14 cellular contexts compared by ENCODE assay signal in genomic region chr9:15136646-15137045, GRCh38.
A peak's percentile ranks its signal among the peaks of the same experiment; 100 is the strongest.
DNase-seq lines count a peak whose midpoint lies in the region; ATAC-seq, FAIRE-seq and TF ChIP-seq lines count a peak whose summit lies in the region.
"Had no signal": no experiment of that assay in that cellular context is flagged by ENCODE, and none has a peak within 500 bp of the region (broad histone marks: within the 10 kb centered on the region; RNA-seq: fewer than 3 reads in every experiment).

No MANE protein-coding gene starts in this region.

- H3K27ac Mint-ChIP-seq in activated CD8-positive, alpha-beta T cell treated with anti-CD3 and anti-CD28 coated beads for 36 hours, result no peak overlapping the region
- H3K27ac Mint-ChIP-seq in activated CD8-positive, alpha-beta T cell treated with anti-CD3 and anti-CD28 coated beads, Interleukin-2, amount 10 ng/mL, durations not matched to agents 7 days and 5 days, result no peak overlapping the region
- H3K27ac Mint-ChIP-seq in neural crest cell (ENCODE audit: unreplicated experiment), result peak overlapping the region; percentile 78
- H3K27ac Mint-ChIP-seq in stimulated activated effector memory CD8-positive, alpha-beta T cell treated with anti-CD3 and anti-CD28 coated beads, Interleukin-12 subunit alpha, Interleukin-12 subunit beta, amount 100 ng/mL, for 72 hours, result no peak overlapping the region

- 22% methylated on average over 5 of the region's 5 CpGs for WGBS in K562 (ENCODE audit: insufficient coverage, low coverage, missing lambda C conversion rate)

- CTCF ChIA-PET in activated CD8-positive, alpha-beta T cell treated with anti-CD3 and anti-CD28 coated beads for 36 hours (lab: Charles Lee), result interaction anchor here (1.3 to 2.7 kb wide), 6 partner anchors 13 to 519 kb away, joined by 3 to 70 read pairs (median 4); no protein-coding TSS in a partner anchor
- CTCF ChIA-PET in activated CD8-positive, alpha-beta T cell treated with anti-CD3 and anti-CD28 coated beads, Interleukin-2, amount 10 ng/mL, durations not matched to agents 7 days and 5 days (lab: Charles Lee), result interaction anchor here (1.0 to 5.4 kb wide), 2 partner anchors 17 to 34 kb away, joined by 3 to 89 read pairs; no protein-coding TSS in a partner anchor
- CTCF ChIA-PET in K562 (lab: Yijun Ruan, JAX; ENCODE audit: low intra/inter-chr PET ratio), result no interaction called here

- H3K27ac ChIP-seq in K562 (ENCODE audit: extremely low read depth, low read depth, low read length), result no peak overlapping the region; the same call in 2 of the 3 replicates
- H3K27ac ChIP-seq: SJCRH30 had no signal

- no peaks in the 10 kb centered on the region for H3K36me3 ChIP-seq in K562 (ENCODE audit: control insufficient read depth, insufficient read depth, low read length)
- H3K36me3 ChIP-seq: SJCRH30 had no signal

- H2AFZ ChIP-seq in K562 (ENCODE audit: low read depth, low read length), result peak overlapping the region; percentile 77

- no peak overlapping the region for H3K4me2 ChIP-seq in K562 (ENCODE audit: insufficient read depth, low read length)

- no peaks in the 10 kb centered on the region for H3K9me1 ChIP-seq in K562 (ENCODE audit: control insufficient read depth, insufficient read depth, low read length)

- no peaks in the 10 kb centered on the region; a peak in 1 of 5 replicates for H3K4me1 ChIP-seq in K562 (replicated peaks in 1 of 2; ENCODE audit: control insufficient read depth in 2 of 2, insufficient read depth in 2 of 2, low read length in 2 of 2)
- H3K4me1 ChIP-seq: SJCRH30 had no signal

- no peaks in the 10 kb centered on the region for H3K27me3 ChIP-seq in K562 (ENCODE audit: control insufficient read depth in 2 of 2, insufficient read depth in 2 of 2, low read length in 2 of 2)
- H3K27me3 ChIP-seq: SJCRH30 had no signal

- TF ChIP-seq EP300 in K562 (IDR thresholded peaks at IDR 0.05; ENCODE audit: low read length), result no peak

- BruUV-seq in K562 (replicated peaks; lab: Mats Ljungman, UMichigan), result no TSS peak

- TF ChIP-seq CTCF in activated CD8-positive, alpha-beta T cell treated with anti-CD3 and anti-CD28 coated beads for 36 hours (IDR thresholded peaks at IDR 0.05), result no peak
- TF ChIP-seq CTCF in K562 (IDR thresholded peaks at IDR 0.05 in 2 of 3, conservative IDR thresholded peaks at IDR 0.05 in 1 of 3; ENCODE audit: insufficient read depth in 2 of 3, low read depth in 1 of 3, low read length in 3 of 3), result no peak
- TF ChIP-seq CTCF in neural crest cell (conservative IDR thresholded peaks at IDR 0.05), result no peak

- in situ Hi-C loops in K562 (cut with MboI), result loop anchor here (25.0 kb wide), 2 partner anchors 474 to 699 kb away; no protein-coding TSS in a partner anchor

- peak; percentile 50 for ATAC-seq in activated CD8-positive, alpha-beta T cell treated with anti-CD3 and anti-CD28 coated beads for 36 hours
- no peak for ATAC-seq in activated CD8-positive, alpha-beta T cell treated with anti-CD3 and anti-CD28 coated beads, Interleukin-2, amount 10 ng/mL, durations not matched to agents 7 days and 5 days
- peak; percentile 82 for ATAC-seq in K562
- ATAC-seq in stimulated activated effector memory CD8-positive, alpha-beta T cell treated with anti-CD3 and anti-CD28 coated beads, Interleukin-12 subunit alpha, Interleukin-12 subunit beta, amount 100 ng/mL, for 72 hours, result no peak

- no peaks in the 10 kb centered on the region for H4K20me1 ChIP-seq in K562 (replicated peaks; ENCODE audit: control insufficient read depth, insufficient read depth, low read length)

- H3K4me3 Mint-ChIP-seq in activated CD8-positive, alpha-beta T cell treated with anti-CD3 and anti-CD28 coated beads for 36 hours, result no peak overlapping the region
- H3K4me3 Mint-ChIP-seq in activated CD8-positive, alpha-beta T cell treated with anti-CD3 and anti-CD28 coated beads, Interleukin-2, amount 10 ng/mL, durations not matched to agents 7 days and 5 days, result no peak overlapping the region
- H3K4me3 Mint-ChIP-seq in neural crest cell, result no peak overlapping the region
- no peak overlapping the region for H3K4me3 Mint-ChIP-seq in stimulated activated effector memory CD8-positive, alpha-beta T cell treated with anti-CD3 and anti-CD28 coated beads, Interleukin-12 subunit alpha, Interleukin-12 subunit beta, amount 100 ng/mL, for 72 hours

- TF ChIP-seq POLR2A in K562 (conservative IDR thresholded peaks at IDR 0.05), result no peak

- H3K4me1 Mint-ChIP-seq in activated CD8-positive, alpha-beta T cell treated with anti-CD3 and anti-CD28 coated beads for 36 hours (ENCODE audit: low read depth), result no peaks in the 10 kb centered on the region
- peaks cover 12% of the 10 kb centered on the region for H3K4me1 Mint-ChIP-seq in activated CD8-positive, alpha-beta T cell treated with anti-CD3 and anti-CD28 coated beads, Interleukin-2, amount 10 ng/mL, durations not matched to agents 7 days and 5 days (ENCODE audit: low read depth)
- H3K4me1 Mint-ChIP-seq in neural crest cell, result peaks cover 32% of the 10 kb centered on the region
- peaks cover 6% of the 10 kb centered on the region for H3K4me1 Mint-ChIP-seq in stimulated activated effector memory CD8-positive, alpha-beta T cell treated with anti-CD3 and anti-CD28 coated beads, Interleukin-12 subunit alpha, Interleukin-12 subunit beta, amount 100 ng/mL, for 72 hours

- peak; percentile 18 for DNase-seq in activated CD8-positive, alpha-beta T cell treated with anti-CD3 and anti-CD28 coated beads for 36 hours
- no peak for DNase-seq in activated CD8-positive, alpha-beta T cell treated with anti-CD3 and anti-CD28 coated beads, Interleukin-2, amount 10 ng/mL, durations not matched to agents 7 days and 5 days
- DNase-seq in M059J (ENCODE audit: low read depth), result peak; percentile 56
- DNase-seq in K562 (ENCODE audit: extremely low read depth in 1 of 4, low spot score in 3 of 4), result peak in 2 of 4 experiments; percentile 16 to 47
- no peak for DNase-seq in neural crest cell (ENCODE audit: low read depth, low spot score)
- no peak for DNase-seq in stimulated activated effector memory CD8-positive, alpha-beta T cell treated with anti-CD3 and anti-CD28 coated beads, Interleukin-12 subunit alpha, Interleukin-12 subunit beta, amount 100 ng/mL, for 72 hours (ENCODE audit: low spot score in 2 of 2)
- DNase-seq in DMS79 (lab: John Stamatoyannopoulos, UW), result no peak
- DNase-seq in NCI-H1417 (lab: John Stamatoyannopoulos, UW), result no peak
- DNase-seq: ACHN, activated T-cell treated with anti-CD3 and anti-CD28 coated beads for 4 hours, NCI-H187, nucleus accumbens had no signal

- no peaks in the 10 kb centered on the region for H3K9me3 ChIP-seq in K562 (replicated peaks; ENCODE audit: control insufficient read depth, insufficient read depth, low read depth, low read length)
- H3K9me3 ChIP-seq: SJCRH30 had no signal

- TF ChIP-seq RAD21 in K562 (CRISPR knock-in tag; conservative IDR thresholded peaks at IDR 0.05 in 1 of 2, IDR thresholded peaks at IDR 0.05 in 1 of 2), result no peak

- peak; percentile 66 for FAIRE-seq in K562 (lab: Jason Lieb, UNC)

- no peaks in the 10 kb centered on the region for H3K9me3 Mint-ChIP-seq in activated CD8-positive, alpha-beta T cell treated with anti-CD3 and anti-CD28 coated beads for 36 hours
- no peaks in the 10 kb centered on the region for H3K9me3 Mint-ChIP-seq in activated CD8-positive, alpha-beta T cell treated with anti-CD3 and anti-CD28 coated beads, Interleukin-2, amount 10 ng/mL, durations not matched to agents 7 days and 5 days (ENCODE audit: insufficient read depth)
- H3K9me3 Mint-ChIP-seq in neural crest cell, result no peaks in the 10 kb centered on the region
- no peaks in the 10 kb centered on the region for H3K9me3 Mint-ChIP-seq in stimulated activated effector memory CD8-positive, alpha-beta T cell treated with anti-CD3 and anti-CD28 coated beads, Interleukin-12 subunit alpha, Interleukin-12 subunit beta, amount 100 ng/mL, for 72 hours

- H3K9ac ChIP-seq in K562 (ENCODE audit: insufficient read depth in 1 of 2, low read depth in 2 of 2, low read length in 2 of 2), result no peak overlapping the region

- intact Hi-C loops in activated CD8-positive, alpha-beta T cell treated with anti-CD3 and anti-CD28 coated beads for 36 hours (cut with micrococcal nuclease), result loop anchor here (10.0 kb wide), 1 partner anchor 522 kb away; no protein-coding TSS in a partner anchor
- intact Hi-C loops in K562 (cut with micrococcal nuclease), result loop anchor here (10.0 kb wide), 2 partner anchors 292 to 672 kb away; no protein-coding TSS in a partner anchor

- H3K79me2 ChIP-seq in K562 (ENCODE audit: control insufficient read depth, insufficient read depth, low read length), result no peaks in the 10 kb centered on the region

- H3K27me3 Mint-ChIP-seq in activated CD8-positive, alpha-beta T cell treated with anti-CD3 and anti-CD28 coated beads for 36 hours, result no peaks in the 10 kb centered on the region
- peaks cover 5% of the 10 kb centered on the region for H3K27me3 Mint-ChIP-seq in activated CD8-positive, alpha-beta T cell treated with anti-CD3 and anti-CD28 coated beads, Interleukin-2, amount 10 ng/mL, durations not matched to agents 7 days and 5 days (ENCODE audit: low read depth)
- no peaks in the 10 kb centered on the region for H3K27me3 Mint-ChIP-seq in neural crest cell (ENCODE audit: low read depth)

- H3K36me3 Mint-ChIP-seq in activated CD8-positive, alpha-beta T cell treated with anti-CD3 and anti-CD28 coated beads for 36 hours (ENCODE audit: low read depth), result no peaks in the 10 kb centered on the region
- no peaks in the 10 kb centered on the region for H3K36me3 Mint-ChIP-seq in activated CD8-positive, alpha-beta T cell treated with anti-CD3 and anti-CD28 coated beads, Interleukin-2, amount 10 ng/mL, durations not matched to agents 7 days and 5 days (ENCODE audit: low read depth)
- H3K36me3 Mint-ChIP-seq in neural crest cell (ENCODE audit: low read depth), result no peaks in the 10 kb centered on the region
- no peaks in the 10 kb centered on the region for H3K36me3 Mint-ChIP-seq in stimulated activated effector memory CD8-positive, alpha-beta T cell treated with anti-CD3 and anti-CD28 coated beads, Interleukin-12 subunit alpha, Interleukin-12 subunit beta, amount 100 ng/mL, for 72 hours

- no peak overlapping the region for H3K4me3 ChIP-seq in K562
- H3K4me3 ChIP-seq: lung, SJCRH30 had no signal

- POLR2A ChIA-PET in activated CD8-positive, alpha-beta T cell treated with anti-CD3 and anti-CD28 coated beads for 36 hours (lab: Charles Lee), result no interaction called here
- POLR2A ChIA-PET in activated CD8-positive, alpha-beta T cell treated with anti-CD3 and anti-CD28 coated beads, Interleukin-2, amount 10 ng/mL, durations not matched to agents 7 days and 5 days (lab: Charles Lee), result no interaction called here
- POLR2A ChIA-PET in K562 (lab: Yijun Ruan, JAX), result no interaction called here

TF ChIP-seq in K562, 482 proteins besides CTCF, POLR2A, EP300 and RAD21 (continues in another document):
- peak; percentile 40; the same call in 1 of the 2 replicates for TF ChIP-seq MAFG (tag; conservative IDR thresholded peaks at IDR 0.05)
- peak; percentile 64; the same call in 1 of the 2 replicates for TF ChIP-seq C11orf30 (IDR thresholded peaks at IDR 0.05; ENCODE audit: low read depth)

Comparison
In these comparisons a context has a peak if more than half of its experiments do, and no peak if none do; other contexts are left out.
1. ATAC-seq: peak in activated CD8-positive, alpha-beta T cell treated with anti-CD3 and anti-CD28 coated beads for 36 hours (single experiment) and K562 (single experiment); none in activated CD8-positive, alpha-beta T cell treated with anti-CD3 and anti-CD28 coated beads, Interleukin-2, amount 10 ng/mL, durations not matched to agents 7 days and 5 days (single experiment) and stimulated activated effector memory CD8-positive, alpha-beta T cell treated with anti-CD3 and anti-CD28 coated beads, Interleukin-12 subunit alpha, Interleukin-12 subunit beta, amount 100 ng/mL, for 72 hours (single experiment).
2. DNase-seq: peak in activated CD8-positive, alpha-beta T cell treated with anti-CD3 and anti-CD28 coated beads for 36 hours (single experiment) and M059J (single experiment); none in activated CD8-positive, alpha-beta T cell treated with anti-CD3 and anti-CD28 coated beads, Interleukin-2, amount 10 ng/mL, durations not matched to agents 7 days and 5 days (single experiment), neural crest cell (single experiment), stimulated activated effector memory CD8-positive, alpha-beta T cell treated with anti-CD3 and anti-CD28 coated beads, Interleukin-12 subunit alpha, Interleukin-12 subunit beta, amount 100 ng/mL, for 72 hours (0 of 2), DMS79 (single experiment) and NCI-H1417 (0 of 3).